ENCODE assay signal across 1 cellular context in genomic region chr2:168639024-168639423, GRCh38.
TF ChIP-seq lines count a peak whose summit lies in the region.

No MANE protein-coding gene starts in this region.

TF ChIP-seq in IMR-90, 13 proteins besides CTCF, POLR2A, EP300 and RAD21 (continued from another document):
- no peak for TF ChIP-seq ELK1 (IDR thresholded peaks at IDR 0.05; ENCODE audit: borderline replicate concordance, low read depth, low read length)
- no peak for TF ChIP-seq CHD1 (IDR thresholded peaks at IDR 0.05; ENCODE audit: low read depth, low read length)
